8 cellular contexts compared by ENCODE assay signal in the genomic region with DNA sequence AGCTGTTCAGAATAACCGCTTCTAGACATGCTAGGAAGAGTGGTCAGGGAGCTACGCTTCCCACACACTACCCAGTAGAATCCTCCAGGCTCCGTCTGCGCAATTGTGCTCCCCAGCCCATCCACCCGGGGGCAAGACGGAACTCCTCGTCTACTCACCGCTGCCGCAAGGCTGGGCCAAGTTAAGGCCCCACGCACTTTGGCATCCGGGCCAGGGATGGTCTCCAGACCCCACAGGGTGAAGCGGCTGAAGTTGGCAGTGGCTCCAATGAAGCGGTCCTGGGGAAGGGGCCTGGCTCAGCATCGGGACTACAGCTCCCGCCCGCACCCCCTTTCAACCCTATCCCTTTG. TPM values are rescaled to one million over a fixed set of nuclear protein-coding genes. Genes with fewer than 3 reads are reported as not detected.
DNase-seq lines count a peak whose midpoint lies in the region; ATAC-seq and TF ChIP-seq lines count a peak whose summit lies in the region.

No MANE protein-coding gene starts in this region.

- peak; percentile 4 for TF ChIP-seq CTCF in AG09319 (IDR thresholded peaks at IDR 0.05; ENCODE audit: low read depth, low read length)
- TF ChIP-seq CTCF in progenitor cell of endocrine pancreas (IDR thresholded peaks at IDR 0.05; ENCODE audit: unreplicated experiment), result no peak

- DNase-seq in AG09319 (ENCODE audit: extremely low read depth, low read depth) (no peak), KG1 (lab: John Stamatoyannopoulos, UW) (peak; percentile 70), germinal center (ENCODE audit: low spot score) (peak; percentile 48), progenitor cell of endocrine pancreas (ENCODE audit: low spot score, unreplicated experiment) (no peak), islet precursor cell (no peak)
- peak; percentile 35 to 45 for DNase-seq in activated T-cell treated with anti-CD3 and anti-CD28 coated beads, Interleukin-2, amount 50 U/mL, for 72 hours

- H3K27ac Mint-ChIP-seq in activated T-cell treated with anti-CD3 and anti-CD28 coated beads, Interleukin-2, amount 50 U/mL, for 72 hours, result peak overlapping the region; percentile 95
- H3K27ac Mint-ChIP-seq in progenitor cell of endocrine pancreas, result peak overlapping the region; percentile 62

- no peaks in the 10 kb centered on the region for H3K27me3 Mint-ChIP-seq in activated T-cell treated with anti-CD3 and anti-CD28 coated beads, Interleukin-2, amount 50 U/mL, for 72 hours (ENCODE audit: low read depth)
- H3K27me3 Mint-ChIP-seq in progenitor cell of endocrine pancreas, result peaks cover 1% of the 10 kb centered on the region

- H3K4me1 Mint-ChIP-seq in activated T-cell treated with anti-CD3 and anti-CD28 coated beads, Interleukin-2, amount 50 U/mL, for 72 hours (ENCODE audit: low read depth), result peaks cover 39% of the 10 kb centered on the region
- H3K4me1 Mint-ChIP-seq in progenitor cell of endocrine pancreas (ENCODE audit: low read depth), result peaks cover 13% of the 10 kb centered on the region

- ATAC-seq in GM19467 (IDR thresholded peaks at IDR 0.05; ENCODE audit: unreplicated experiment) (peak; percentile 22), GM18520 (IDR thresholded peaks at IDR 0.05; ENCODE audit: unreplicated experiment) (no peak)
- peak; percentile 21 to 25 for ATAC-seq in activated T-cell treated with anti-CD3 and anti-CD28 coated beads, Interleukin-2, amount 50 U/mL, for 72 hours (replicated peaks in 1 of 2)

- H3K9me3 Mint-ChIP-seq in activated T-cell treated with anti-CD3 and anti-CD28 coated beads, Interleukin-2, amount 50 U/mL, for 72 hours, result no peaks in the 10 kb centered on the region
- H3K9me3 Mint-ChIP-seq in progenitor cell of endocrine pancreas (ENCODE audit: low read depth), result no peaks in the 10 kb centered on the region

- peak overlapping the region; percentile 93 to 99 for H3K4me3 Mint-ChIP-seq in activated T-cell treated with anti-CD3 and anti-CD28 coated beads, Interleukin-2, amount 50 U/mL, for 72 hours
- H3K4me3 Mint-ChIP-seq in progenitor cell of endocrine pancreas (ENCODE audit: low read depth), result peak overlapping the region; percentile 85

- peaks cover 4 to 22% of the 10 kb centered on the region in 2 donors for H3K36me3 Mint-ChIP-seq in activated T-cell treated with anti-CD3 and anti-CD28 coated beads, Interleukin-2, amount 50 U/mL, for 72 hours (ENCODE audit: insufficient read depth in 2 of 2)
- H3K36me3 Mint-ChIP-seq in progenitor cell of endocrine pancreas (ENCODE audit: insufficient read depth), result peaks cover 12% of the 10 kb centered on the region

RNA-seq across cellular contexts. Expression of a gene that starts 0.7 kb away (rescaled TPM):
- total RNA-seq in activated T-cell treated with anti-CD3 and anti-CD28 coated beads, Interleukin-2, amount 50 U/mL, for 72 hours, result 10 to 100 TPM; 35.4 to 37.1 TPM
- 38.5 and 44.0 TPM in 2 replicates for total RNA-seq in progenitor cell of endocrine pancreas

RNA-seq across cellular contexts. Expression of a gene that starts 7.8 kb away (rescaled TPM):
- total RNA-seq in activated T-cell treated with anti-CD3 and anti-CD28 coated beads, Interleukin-2, amount 50 U/mL, for 72 hours, result 100 to 1,000 TPM in 1 of 2 donors, 10 to 100 TPM in 1; 86.4 to 105 TPM
- 65.8 and 73.1 TPM in 2 replicates for total RNA-seq in progenitor cell of endocrine pancreas

RNA-seq across cellular contexts. Expression of a gene that starts 57.1 kb away (rescaled TPM):
- total RNA-seq in activated T-cell treated with anti-CD3 and anti-CD28 coated beads, Interleukin-2, amount 50 U/mL, for 72 hours, result 100 to 1,000 TPM; 116 to 121 TPM
- total RNA-seq in progenitor cell of endocrine pancreas, result 54.2 and 54.5 TPM in 2 replicates

Comparison
In these comparisons a context has a peak if more than half of its experiments do, and no peak if none do; other contexts are left out.
1. DNase-seq: peak in KG1 (single experiment), activated T-cell treated with anti-CD3 and anti-CD28 coated beads, Interleukin-2, amount 50 U/mL, for 72 hours (2 of 2) and germinal center (single experiment); none in AG09319 (single experiment), progenitor cell of endocrine pancreas (single experiment) and islet precursor cell (single experiment).